Comparison of ENCODE assay signal across 17 cellular contexts in the genomic region with DNA sequence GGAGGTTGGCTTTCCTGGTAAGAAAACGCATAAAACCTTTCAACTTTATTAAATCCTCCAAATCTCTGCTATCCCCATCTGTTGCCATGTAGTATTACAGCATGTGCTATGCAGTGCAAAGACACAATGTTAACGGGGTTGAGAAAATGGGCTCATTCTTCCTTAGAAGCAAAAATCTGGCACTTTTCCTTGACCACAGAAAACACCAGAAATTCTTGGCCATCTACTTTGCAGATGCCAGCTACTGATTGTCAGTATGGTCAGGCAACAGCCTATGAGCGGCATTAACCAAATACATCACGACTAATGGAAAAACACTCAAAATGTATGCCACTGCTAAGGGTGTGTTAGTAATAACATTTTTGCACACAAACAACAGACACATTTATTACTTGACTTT.
"Had no signal": no experiment of that assay in that cellular context is flagged by ENCODE, and none has a peak within 500 bp of the region (broad histone marks: within the 10 kb centered on the region; RNA-seq: fewer than 3 reads in every experiment).

No MANE protein-coding gene starts in this region.

- FAIRE-seq: endometrium, frontal cortex, keratinocyte had no signal

- H3K36me3 Mint-ChIP-seq: activated naive CD8-positive, alpha-beta T cell had no signal

- ATAC-seq: activated T-cell treated with anti-CD3 and anti-CD28 coated beads, Interleukin-2, amount 50 U/mL, for 4 hours; left lung had no signal

- H3K4me3 ChIP-seq: esophagus muscularis mucosa, left lung, testis had no signal

- H3K4me1 ChIP-seq: esophagus muscularis mucosa, left lung, testis had no signal

- H3K4me3 Mint-ChIP-seq: activated naive CD8-positive, alpha-beta T cell; activated T-cell treated with anti-CD3 and anti-CD28 coated beads, Interleukin-2, amount 50 U/mL, for 4 hours; nephron; stimulated activated naive CD8-positive, alpha-beta T cell treated with anti-CD3 and anti-CD28 coated beads, Interleukin-15, Interleukin-2, amounts not matched to agents 100 ng/mL and 50 ng/mL, for 24 hours; T-helper 2 cell treated with Interferon-gamma antibody and Interleukin-4, amounts not matched to agents 5 μg/mL and 100 μg/mL, for 36 hours had no signal

- H3K9me3 Mint-ChIP-seq: activated T-cell treated with anti-CD3 and anti-CD28 coated beads, Interleukin-2, amount 50 U/mL, for 4 hours had no signal

- H3K27me3 Mint-ChIP-seq: activated naive CD8-positive, alpha-beta T cell; stimulated activated naive CD8-positive, alpha-beta T cell treated with anti-CD3 and anti-CD28 coated beads, Interleukin-15, Interleukin-2, amounts not matched to agents 100 ng/mL and 50 ng/mL, for 24 hours had no signal

- DNase-seq: activated CD4-positive, alpha-beta T cell treated with anti-CD3 and anti-CD28 coated beads, Interleukin-2, amount 50 U/mL, for 4 hours; activated CD4-positive, CD25-positive, alpha-beta regulatory T cell treated with anti-CD3 and anti-CD28 coated beads, Interleukin-2, amount 50 U/mL, for 72 hours; activated effector memory CD4-positive, alpha-beta T cell treated with anti-CD3 and anti-CD28 coated beads, Interleukin-2, amount 50 U/mL, for 16 hours; activated T-cell treated with anti-CD3 and anti-CD28 coated beads, Interleukin-2, amount 50 U/mL, for 4 hours; left lung; mesendoderm; occipital lobe; stimulated activated CD4-positive, alpha-beta T cell treated with anti-CD3 and anti-CD28 coated beads, Interleukin-4, amount 100 ng/mL, for 24 hours; testis had no signal

- H3K27ac ChIP-seq: esophagus muscularis mucosa, left lung, testis had no signal

- H3K9me3 ChIP-seq: esophagus muscularis mucosa, left lung, testis had no signal

- H3K27me3 ChIP-seq: esophagus muscularis mucosa, left lung, testis had no signal

- H3K27ac Mint-ChIP-seq: activated naive CD8-positive, alpha-beta T cell; stimulated activated naive CD8-positive, alpha-beta T cell treated with anti-CD3 and anti-CD28 coated beads, Interleukin-15, Interleukin-2, amounts not matched to agents 100 ng/mL and 50 ng/mL, for 24 hours; T-helper 2 cell treated with Interferon-gamma antibody and Interleukin-4, amounts not matched to agents 5 μg/mL and 100 μg/mL, for 36 hours had no signal

- H3K36me3 ChIP-seq: esophagus muscularis mucosa, left lung had no signal
